Comparison of ENCODE assay signal across 9 cellular contexts in genomic region chr22:38397189-38398097, GRCh38. TPM values are rescaled to one million over a fixed set of nuclear protein-coding genes. Genes with fewer than 3 reads are reported as not detected.
DNase-seq lines count a peak whose midpoint lies in the region; ATAC-seq, FAIRE-seq and TF ChIP-seq lines count a peak whose summit lies in the region.
"Had no signal": no experiment of that assay in that cellular context is flagged by ENCODE, and none has a peak within 500 bp of the region (broad histone marks: within the 10 kb centered on the region; RNA-seq: fewer than 3 reads in every experiment).

No MANE protein-coding gene starts in this region.

- no peaks in the 10 kb centered on the region for H3K27me3 Mint-ChIP-seq in activated B cell treated with CpG ODN at 0.5 μM for 24 hours
- peaks cover 5% of the 10 kb centered on the region for H3K27me3 Mint-ChIP-seq in neural progenitor cell (ENCODE audit: insufficient read depth, low read depth)

- POLR2A ChIA-PET in activated B cell treated with CpG ODN at 0.5 μM for 24 hours (lab: Charles Lee) = interaction anchor here (0.7 to 2.6 kb wide), 10 partner anchors 8 to 247 kb away, joined by 3 to 11 read pairs (median 6); partner anchors contain the start of gene PLA2G6

- peaks cover 42% of the 10 kb centered on the region for H4K20me1 ChIP-seq in neural progenitor cell (ENCODE audit: low read depth)

- H3K79me2 ChIP-seq in neural progenitor cell (ENCODE audit: low read depth) = peaks cover 61% of the 10 kb centered on the region

- no peaks in the 10 kb centered on the region for H3K9me3 Mint-ChIP-seq in activated B cell treated with CpG ODN at 0.5 μM for 24 hours
- H3K9me3 Mint-ChIP-seq in neural progenitor cell = no peaks in the 10 kb centered on the region

- H3K9ac ChIP-seq in neural progenitor cell = peak overlapping the region; percentile 55

- DNase-seq in HuH-7.5 (ENCODE audit: low spot score) (peak; percentile 20), activated B cell treated with CpG ODN at 0.5 μM for 24 hours (peak; percentile 45), fibroblast of villous mesenchyme (ENCODE audit: low read depth) (peak; percentile 11), neural progenitor cell (ENCODE audit: low spot score) (peak; percentile 87), occipital lobe (lab: John Stamatoyannopoulos, UW) (no peak), NCI-H82 (lab: John Stamatoyannopoulos, UW) (no peak)

- H3K27ac Mint-ChIP-seq in activated B cell treated with CpG ODN at 0.5 μM for 24 hours (peak overlapping the region; percentile 95), neural progenitor cell (no peak overlapping the region)

- FAIRE-seq in G401.6 (lab: Jason Lieb, UNC) = peak; percentile 90

- peaks cover 50% of the 10 kb centered on the region for H3F3A ChIP-seq in neural progenitor cell (ENCODE audit: low read depth)

- H3K36me3 Mint-ChIP-seq in activated B cell treated with CpG ODN at 0.5 μM for 24 hours (ENCODE audit: low read depth) (peaks cover 10% of the 10 kb centered on the region), neural progenitor cell (no peaks in the 10 kb centered on the region)

- peak overlapping the region; percentile 88 for H3K27ac ChIP-seq in neural progenitor cell

- H3K4me1 Mint-ChIP-seq in activated B cell treated with CpG ODN at 0.5 μM for 24 hours (peaks cover 50% of the 10 kb centered on the region), neural progenitor cell (peaks cover 61% of the 10 kb centered on the region)

- TF ChIP-seq CTCF in activated B cell treated with CpG ODN at 0.5 μM for 24 hours (IDR thresholded peaks at IDR 0.05) (no peak), fibroblast of villous mesenchyme (IDR thresholded peaks at IDR 0.05; ENCODE audit: insufficient read depth, low read depth, low read length) (no peak), neural progenitor cell (IDR thresholded peaks at IDR 0.05) (no peak)

- no peaks in the 10 kb centered on the region for H3K9me3 ChIP-seq in neural progenitor cell (ENCODE audit: low read depth)

- H3K4me3 Mint-ChIP-seq in activated B cell treated with CpG ODN at 0.5 μM for 24 hours (peak overlapping the region; percentile 94), neural progenitor cell (peak overlapping the region; percentile 90)

- intact Hi-C loops in activated B cell treated with CpG ODN at 0.5 μM for 24 hours (cut with micrococcal nuclease) = loop anchor here (1.0 to 5.0 kb wide), 8 partner anchors 23 to 475 kb away; partner anchors contain the start of genes CBX6, CSNK1E, DDX17 and DMC1

- peaks cover 53% of the 10 kb centered on the region for H3K4me1 ChIP-seq in neural progenitor cell

- H2AFZ ChIP-seq in neural progenitor cell (replicated peaks) = no peak overlapping the region

- peak overlapping the region; percentile 78 for H3K4me2 ChIP-seq in neural progenitor cell

- CTCF ChIA-PET in activated B cell treated with CpG ODN at 0.5 μM for 24 hours (lab: Charles Lee) = no interaction called here

- H3K27me3 ChIP-seq in neural progenitor cell = no peaks in the 10 kb centered on the region

- no peaks in the 10 kb centered on the region for H3K36me3 ChIP-seq in neural progenitor cell

- ATAC-seq in activated B cell treated with CpG ODN at 0.5 μM for 24 hours (ENCODE audit: low read depth) (peak; percentile 35), GM21367 (IDR thresholded peaks at IDR 0.05; ENCODE audit: unreplicated experiment) (no peak)

- peak overlapping the region; percentile 72 for H3K4me3 ChIP-seq in fibroblast of villous mesenchyme (ENCODE audit: low read depth, low read length)
- H3K4me3 ChIP-seq in neural progenitor cell = peak overlapping the region; percentile 62

RNA-seq across cellular contexts. Expression of gene KCNJ4, which starts 57.6 kb away (rescaled TPM):
- total RNA-seq in activated B cell treated with CpG ODN at 0.5 μM for 24 hours (not detected in 2 replicates), fibroblast of villous mesenchyme (not detected in 2 replicates), neural progenitor cell (ENCODE audit: low replicate concordance) (0.82 and 4.6 TPM in 2 replicates), occipital lobe (9.7 TPM)
- total RNA-seq: subcutaneous adipose tissue had no signal

Comparison
In these comparisons a context has a peak if more than half of its experiments do, and no peak if none do; other contexts are left out.
1. DNase-seq: peak in HuH-7.5 (single experiment), activated B cell treated with CpG ODN at 0.5 μM for 24 hours (single experiment), fibroblast of villous mesenchyme (single experiment) and neural progenitor cell (single experiment); none in occipital lobe (single experiment) and NCI-H82 (single experiment).